In genomic region chr9:129237195-129237611, GRCh38 we compare ENCODE assay signal across 10 cellular contexts. TPM values are rescaled to one million over a fixed set of nuclear protein-coding genes. Genes with fewer than 3 reads are reported as not detected.
DNase-seq lines count a peak whose midpoint lies in the region; ATAC-seq and TF ChIP-seq lines count a peak whose summit lies in the region.
"Had no signal": no experiment of that assay in that cellular context is flagged by ENCODE, and none has a peak within 500 bp of the region (broad histone marks: within the 10 kb centered on the region; RNA-seq: fewer than 3 reads in every experiment).

No MANE protein-coding gene starts in this region.

- H3K4me1 ChIP-seq in breast epithelium: no peaks in the 10 kb centered on the region
- H3K4me1 ChIP-seq in foreskin keratinocyte: peaks cover 2% of the 10 kb centered on the region

- intact Hi-C loops in MCF 10A (cut with micrococcal nuclease): no loop called here
- intact Hi-C loops in breast epithelium (cut with DNase I; ENCODE audit: low total_unique reads): no loop called here

- H3K27me3 ChIP-seq in breast epithelium (no peaks in the 10 kb centered on the region), foreskin keratinocyte (no peaks in the 10 kb centered on the region)
- H3K27me3 ChIP-seq: upper lobe of left lung had no signal

- H3K4me1 Mint-ChIP-seq in MCF 10A (ENCODE audit: insufficient read depth, unreplicated experiment): peaks cover 7% of the 10 kb centered on the region
- H3K4me1 Mint-ChIP-seq in activated CD8-positive, alpha-beta memory T cell treated with anti-CD3 and anti-CD28 coated beads, Interleukin-2, amount 10 ng/mL, durations not matched to agents 7 days and 5 days: peaks cover 53% of the 10 kb centered on the region

- TF ChIP-seq POLR2A in breast epithelium (IDR thresholded peaks at IDR 0.05): no peak

- H3K36me3 ChIP-seq in breast epithelium: no peaks in the 10 kb centered on the region
- H3K36me3 ChIP-seq: upper lobe of left lung had no signal

- H3K36me3 Mint-ChIP-seq in MCF 10A (ENCODE audit: insufficient read depth, unreplicated experiment): no peaks in the 10 kb centered on the region
- H3K36me3 Mint-ChIP-seq in activated CD8-positive, alpha-beta memory T cell treated with anti-CD3 and anti-CD28 coated beads, Interleukin-2, amount 10 ng/mL, durations not matched to agents 7 days and 5 days: peaks cover 3% of the 10 kb centered on the region

- no peak overlapping the region for H3K27ac Mint-ChIP-seq in MCF 10A (ENCODE audit: low read depth, unreplicated experiment)
- H3K27ac Mint-ChIP-seq in activated CD8-positive, alpha-beta memory T cell treated with anti-CD3 and anti-CD28 coated beads, Interleukin-2, amount 10 ng/mL, durations not matched to agents 7 days and 5 days: peak overlapping the region; percentile 82
- H3K27ac Mint-ChIP-seq: activated B cell treated with CpG ODN at 0.5 μM for 24 hours had no signal

- POLR2A ChIA-PET in MCF 10A (lab: Yijun Ruan, JAX): no interaction called here

- no peak overlapping the region for H3K4me3 Mint-ChIP-seq in MCF 10A (ENCODE audit: unreplicated experiment)
- H3K4me3 Mint-ChIP-seq in activated CD8-positive, alpha-beta memory T cell treated with anti-CD3 and anti-CD28 coated beads, Interleukin-2, amount 10 ng/mL, durations not matched to agents 7 days and 5 days: peak overlapping the region; percentile 57
- H3K4me3 Mint-ChIP-seq: activated B cell treated with CpG ODN at 0.5 μM for 24 hours had no signal

- TF ChIP-seq CTCF in MCF 10A (IDR thresholded peaks at IDR 0.05; ENCODE audit: unreplicated experiment) (no peak), breast epithelium (IDR thresholded peaks at IDR 0.05) (no peak), foreskin keratinocyte (conservative IDR thresholded peaks at IDR 0.05) (no peak)

- H3K4me3 ChIP-seq in breast epithelium: peak overlapping the region in 1 of 3 donors; percentile 28
- H3K4me3 ChIP-seq: upper lobe of left lung had no signal

- H3K9me3 ChIP-seq in breast epithelium: no peaks in the 10 kb centered on the region

- peak; percentile 57 for DNase-seq in MCF 10A (ENCODE audit: unreplicated experiment)
- no peak for DNase-seq in breast epithelium (ENCODE audit: low spot score in 2 of 2)
- DNase-seq in activated CD8-positive, alpha-beta memory T cell treated with anti-CD3 and anti-CD28 coated beads, Interleukin-2, amount 10 ng/mL, durations not matched to agents 7 days and 5 days: peak; percentile 66
- DNase-seq in foreskin keratinocyte: peak in 1 of 2 donors; percentile 30
- DNase-seq in stimulated activated CD4-positive, alpha-beta T cell treated with anti-CD3 and anti-CD28 coated beads, TNF-alpha, amount 100 ng/mL, for 4 hours (ENCODE audit: low read depth in 3 of 3): peak; percentile 46 to 54 (median 48)
- DNase-seq in NK-92 (lab: John Stamatoyannopoulos, UW; ENCODE audit: unreplicated experiment): no peak
- DNase-seq in NCI-H1105 (lab: John Stamatoyannopoulos, UW): no peak
- DNase-seq: activated B cell treated with CpG ODN at 0.5 μM for 24 hours, upper lobe of left lung had no signal

- BruUV-seq in MCF 10A (replicated peaks; lab: Mats Ljungman, UMichigan): no TSS peak

- H3K9me3 Mint-ChIP-seq in MCF 10A (ENCODE audit: unreplicated experiment): peaks cover 14% of the 10 kb centered on the region
- peaks cover 5% of the 10 kb centered on the region for H3K9me3 Mint-ChIP-seq in activated CD8-positive, alpha-beta memory T cell treated with anti-CD3 and anti-CD28 coated beads, Interleukin-2, amount 10 ng/mL, durations not matched to agents 7 days and 5 days (ENCODE audit: low read depth)

- H3K27ac ChIP-seq in breast epithelium: no peak overlapping the region
- H3K27ac ChIP-seq in foreskin keratinocyte: no peak overlapping the region
- H3K27ac ChIP-seq: upper lobe of left lung had no signal

- ATAC-seq in activated CD8-positive, alpha-beta memory T cell treated with anti-CD3 and anti-CD28 coated beads, Interleukin-2, amount 10 ng/mL, durations not matched to agents 7 days and 5 days: peak; percentile 68
- ATAC-seq in foreskin keratinocyte (peak; percentile 61), HG03045 (IDR thresholded peaks at IDR 0.05; ENCODE audit: unreplicated experiment) (no peak)

- peaks cover 9% of the 10 kb centered on the region for H3K27me3 Mint-ChIP-seq in MCF 10A (ENCODE audit: insufficient read depth, unreplicated experiment)
- H3K27me3 Mint-ChIP-seq in activated CD8-positive, alpha-beta memory T cell treated with anti-CD3 and anti-CD28 coated beads, Interleukin-2, amount 10 ng/mL, durations not matched to agents 7 days and 5 days: no peaks in the 10 kb centered on the region

- CTCF ChIA-PET in MCF 10A (lab: Yijun Ruan, JAX): interaction anchor here (0.6 to 0.9 kb wide), 3 partner anchors 387 to 1178 kb away, joined by 3 read pairs; no protein-coding TSS in a partner anchor
- CTCF ChIA-PET in activated CD8-positive, alpha-beta memory T cell treated with anti-CD3 and anti-CD28 coated beads, Interleukin-2, amount 10 ng/mL, durations not matched to agents 7 days and 5 days (lab: Charles Lee): interaction anchor here (1.1 to 4.1 kb wide), 7 partner anchors 11 to 259 kb away, joined by 3 to 28 read pairs (median 9); partner anchors contain the start of gene IER5L

RNA-seq across cellular contexts. Expression of gene IER5L, which starts 59.1 kb away (rescaled TPM):
- total RNA-seq in MCF 10A (2022) (11.9 and 13.4 TPM in 2 replicates), breast epithelium (10 to 100 TPM in 2 of 3 donors, 1 to 10 TPM in 1; 4.3 to 18.4 (median 18.1) TPM), foreskin keratinocyte (10.7 and 11.6 TPM in 2 replicates)
- total RNA-seq in activated CD8-positive, alpha-beta memory T cell treated with anti-CD3 and anti-CD28 coated beads, Interleukin-2, amount 10 ng/mL, durations not matched to agents 7 days and 5 days: 1 to 10 TPM; 4.9 to 6.1 TPM
- 12.8 and 13.8 TPM in 2 replicates for polyA plus RNA-seq in foreskin keratinocyte

Comparison
In these comparisons a context has a peak if more than half of its experiments do, and no peak if none do; other contexts are left out.
1. DNase-seq: peak in MCF 10A (single experiment), activated CD8-positive, alpha-beta memory T cell treated with anti-CD3 and anti-CD28 coated beads, Interleukin-2, amount 10 ng/mL, durations not matched to agents 7 days and 5 days (single experiment) and stimulated activated CD4-positive, alpha-beta T cell treated with anti-CD3 and anti-CD28 coated beads, TNF-alpha, amount 100 ng/mL, for 4 hours (3 of 3); none in breast epithelium (0 of 2), NK-92 (single experiment) and NCI-H1105 (single experiment).